Comparison of ENCODE assay signal across 26 cellular contexts in the genomic region with DNA sequence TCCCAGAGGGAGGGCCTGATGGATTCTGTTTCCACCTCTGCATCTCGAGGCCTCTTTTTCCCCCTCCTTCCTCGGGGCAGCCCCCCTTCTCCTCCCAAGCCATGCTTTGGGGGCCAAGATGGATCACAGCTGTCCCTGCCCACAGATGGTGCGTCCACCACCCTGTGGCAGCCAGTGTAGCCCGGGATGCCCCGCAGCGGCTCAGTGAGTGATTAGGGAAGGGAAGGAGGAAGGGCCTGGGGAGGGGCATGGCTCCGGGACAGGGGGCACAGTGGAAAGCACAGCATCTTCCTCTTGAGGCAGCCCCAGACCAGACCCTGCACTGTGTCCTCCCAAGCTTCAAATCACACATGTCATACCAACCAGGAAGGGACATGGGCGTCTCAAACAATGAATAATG.
"Had no signal": no experiment of that assay in that cellular context is flagged by ENCODE, and none has a peak within 500 bp of the region (broad histone marks: within the 10 kb centered on the region; RNA-seq: fewer than 3 reads in every experiment).

No MANE protein-coding gene starts in this region.

- H3K27me3 ChIP-seq: ascending aorta had no signal

- FAIRE-seq: frontal cortex had no signal

- H3K4me3 ChIP-seq: ascending aorta, breast epithelium, cardiac muscle cell, coronary artery, dorsolateral prefrontal cortex had no signal

- DNase-seq: activated CD4-positive, alpha-beta memory T cell treated with anti-CD3 and anti-CD28 coated beads for 36 hours; activated CD4-positive, alpha-beta T cell treated with anti-CD3 and anti-CD28 coated beads for 36 hours; activated CD4-positive, alpha-beta T cell treated with anti-CD3 and anti-CD28 coated beads, Interleukin-2, amount 10 ng/mL, durations not matched to agents 24 days and 14 days; activated CD4-positive, CD25-positive, alpha-beta regulatory T cell; activated CD4-positive, CD25-positive, alpha-beta regulatory T cell treated with anti-CD3 and anti-CD28 coated beads, Interleukin-2, amount 50 U/mL, for 72 hours; activated CD8-positive, alpha-beta memory T cell treated with anti-CD3 and anti-CD28 coated beads, Interleukin-2, amount 10 ng/mL, durations not matched to agents 7 days and 5 days; activated CD8-positive, alpha-beta memory T cell treated with anti-CD3 and anti-CD28 coated beads, Interleukin-2, amount 50 U/mL, for 4 hours; activated CD8-positive, alpha-beta T cell treated with anti-CD3 and anti-CD28 coated beads, Interleukin-2, amount 10 ng/mL, durations not matched to agents 7 days and 5 days; activated gamma-delta T cell; activated naive CD4-positive, alpha-beta T cell; activated naive CD4-positive, alpha-beta T cell treated with anti-CD3 and anti-CD28 coated beads, Interleukin-2, amount 10 ng/mL, durations not matched to agents 7 days and 5 days; activated naive CD8-positive, alpha-beta T cell treated with anti-CD3 and anti-CD28 coated beads, Interleukin-2, amount 10 ng/mL, durations not matched to agents 7 days and 5 days; activated T-cell treated with anti-CD3 and anti-CD28 coated beads, Interleukin-2, amount 50 U/mL, for 24 hours; activated T-cell treated with anti-CD3 and anti-CD28 coated beads, Interleukin-2, amount 50 U/mL, for 72 hours; central memory CD4-positive, alpha-beta T cell; cerebellar nuclear complex; dorsolateral prefrontal cortex; effector memory CD4-positive, alpha-beta T cell; T-helper 1 cell; T-helper 17 cell; T1000 had no signal

- H3K9me3 ChIP-seq: ascending aorta, breast epithelium had no signal

- H3K27ac ChIP-seq: ascending aorta, breast epithelium, cardiac muscle cell, coronary artery had no signal

- H3K4me1 ChIP-seq: ascending aorta, breast epithelium had no signal

- H3K36me3 ChIP-seq: ascending aorta, breast epithelium, cardiac muscle cell had no signal
